In genomic region chr19:1221141-1221903, GRCh38 we compare ENCODE assay signal across 9 cellular contexts. TPM values are rescaled to one million over a fixed set of nuclear protein-coding genes. Genes with fewer than 3 reads are reported as not detected.
DNase-seq lines count a peak whose midpoint lies in the region; ATAC-seq and TF ChIP-seq lines count a peak whose summit lies in the region.
"Had no signal": no experiment of that assay in that cellular context is flagged by ENCODE, and none has a peak within 500 bp of the region (broad histone marks: within the 10 kb centered on the region; RNA-seq: fewer than 3 reads in every experiment).

No MANE protein-coding gene starts in this region.

- ATAC-seq in upper lobe of right lung, result peak; percentile 53
- ATAC-seq in HG03025 (IDR thresholded peaks at IDR 0.05; ENCODE audit: low FRiP score, unreplicated experiment), result no peak

- H3K36me3 ChIP-seq in upper lobe of right lung, result peaks cover 51% of the 10 kb centered on the region

- DNase-seq in NCI-H2227 (lab: John Stamatoyannopoulos, UW; ENCODE audit: unreplicated experiment), result peak; percentile 56
- no peak for DNase-seq in NCI-H2227 treated with DMSO at 0.1 percent for 48 hours (lab: John Stamatoyannopoulos, UW)
- DNase-seq in cardiac fibroblast (ENCODE audit: low read depth in 2 of 2), result peak; percentile 58 to 68
- DNase-seq in upper lobe of right lung, result no peak
- no peak for DNase-seq in T-helper 1 cell
- no peak for DNase-seq in NOMO-1 (lab: John Stamatoyannopoulos, UW; ENCODE audit: unreplicated experiment in 2 of 2)

- H3K9me3 ChIP-seq in upper lobe of right lung, result no peaks in the 10 kb centered on the region

- TF ChIP-seq CTCF in cardiac fibroblast (IDR thresholded peaks at IDR 0.05; ENCODE audit: low read depth, low read length) (peak; percentile 78), upper lobe of right lung (IDR thresholded peaks at IDR 0.05) (peak; percentile 66)

- H3K27me3 ChIP-seq in layer of hippocampus (ENCODE audit: control insufficient read depth, insufficient read depth, low read length) (no peaks in the 10 kb centered on the region), upper lobe of right lung (no peaks in the 10 kb centered on the region)

- H3K27ac ChIP-seq in layer of hippocampus (ENCODE audit: low read depth, low read length), result peak overlapping the region; percentile 46
- no peak overlapping the region for H3K27ac ChIP-seq in upper lobe of right lung

- intact Hi-C loops in upper lobe of right lung (cut with DNase I), result no loop called here

- H3K4me3 ChIP-seq in cardiac fibroblast (replicated peaks in 1 of 2; ENCODE audit: low read depth in 2 of 2, low read length in 2 of 2) (no peak overlapping the region), upper lobe of right lung (no peak overlapping the region)

- peaks cover 6% of the 10 kb centered on the region for H3K4me1 ChIP-seq in upper lobe of right lung

RNA-seq across cellular contexts. Expression of gene STK11, which starts 15.7 kb away (rescaled TPM):
- total RNA-seq in upper lobe of right lung, result 51.8 TPM

RNA-seq across cellular contexts. Expression of gene CBARP, which starts 16.5 kb away (rescaled TPM):
- 1.0 TPM for total RNA-seq in upper lobe of right lung
- total RNA-seq: B cell had no signal

RNA-seq across cellular contexts. Expression of gene ATP5F1D, which starts 20.2 kb away (rescaled TPM):
- total RNA-seq in upper lobe of right lung, result 126 TPM

RNA-seq across cellular contexts. Expression of gene MIDN, which starts 27.1 kb away (rescaled TPM):
- 135 TPM for total RNA-seq in upper lobe of right lung

RNA-seq across cellular contexts. Expression of gene SBNO2, which starts 47.3 kb away (rescaled TPM):
- total RNA-seq in upper lobe of right lung, result 125 TPM

Comparison
In these comparisons a context has a peak if more than half of its experiments do, and no peak if none do; other contexts are left out.
1. DNase-seq: peak in NCI-H2227 (single experiment) and cardiac fibroblast (2 of 2); none in NCI-H2227 treated with DMSO at 0.1 percent for 48 hours (single experiment), upper lobe of right lung (single experiment), T-helper 1 cell (0 of 5) and NOMO-1 (0 of 2).